In genomic region chrX:103716967-103717366, GRCh38 we compare ENCODE assay signal across 13 cellular contexts. TPM values are rescaled to one million over a fixed set of nuclear protein-coding genes. Genes with fewer than 3 reads are reported as not detected.
DNase-seq lines count a peak whose midpoint lies in the region; FAIRE-seq and TF ChIP-seq lines count a peak whose summit lies in the region.
"Had no signal": no experiment of that assay in that cellular context is flagged by ENCODE, and none has a peak within 500 bp of the region (broad histone marks: within the 10 kb centered on the region; RNA-seq: fewer than 3 reads in every experiment).

No MANE protein-coding gene starts in this region.

- H3K27ac ChIP-seq in astrocyte (ENCODE audit: low read depth, low read length), result peak overlapping the region; percentile 38
- H3K27ac ChIP-seq: testis had no signal

- H3K36me3 ChIP-seq in astrocyte (ENCODE audit: insufficient read depth, low read length), result no peaks in the 10 kb centered on the region

- H3K4me3 Mint-ChIP-seq in astrocyte (ENCODE audit: unreplicated experiment), result no peak overlapping the region
- H3K4me3 Mint-ChIP-seq: activated naive CD4-positive, alpha-beta T cell treated with anti-CD3 and anti-CD28 coated beads, Interleukin-2, amount 10 ng/mL, durations not matched to agents 7 days and 5 days; T-cell had no signal

- H3K79me2 ChIP-seq in astrocyte (ENCODE audit: insufficient read depth, low read length), result no peaks in the 10 kb centered on the region

- FAIRE-seq in astrocyte (lab: Jason Lieb, UNC), result peak; percentile 97
- FAIRE-seq: H1 had no signal

- H3K4me3 ChIP-seq in HFF-Myc (replicated peaks; ENCODE audit: low read depth, low read length) (no peak overlapping the region), astrocyte (ENCODE audit: insufficient read depth, low read depth, low read length) (no peak overlapping the region)
- H3K4me3 ChIP-seq: testis had no signal

- no peaks in the 10 kb centered on the region for H3K27me3 ChIP-seq in astrocyte (ENCODE audit: insufficient read depth, low read length)
- H3K27me3 ChIP-seq: testis had no signal

- H3K9ac ChIP-seq in astrocyte (ENCODE audit: low read length), result peak overlapping the region; percentile 14

- no peaks in the 10 kb centered on the region for H3K36me3 Mint-ChIP-seq in astrocyte (ENCODE audit: low read depth, unreplicated experiment)
- H3K36me3 Mint-ChIP-seq: activated naive CD4-positive, alpha-beta T cell treated with anti-CD3 and anti-CD28 coated beads, Interleukin-2, amount 10 ng/mL, durations not matched to agents 7 days and 5 days; T-cell had no signal

- peak; percentile 42 for DNase-seq in HFF-Myc (ENCODE audit: extremely low read depth, low read depth)
- DNase-seq in astrocyte (ENCODE audit: low read depth), result peak; percentile 86
- DNase-seq in glomerular visceral epithelial cell (ENCODE audit: extremely low spot score), result peak; percentile 7
- peak; percentile 28 for DNase-seq in stromal cell of bone marrow (ENCODE audit: low read depth)
- no peak for DNase-seq in stimulated activated CD4-positive, alpha-beta T cell treated with anti-CD3 and anti-CD28 coated beads, Interleukin-1b, Interleukin-23, amount 100 ng/mL, for 48 hours
- no peak for DNase-seq in activated CD8-positive, alpha-beta memory T cell treated with anti-CD3 and anti-CD28 coated beads, Interleukin-2, amount 50 U/mL, for 48 hours
- no peak for DNase-seq in effector CD4-positive, alpha-beta T cell
- DNase-seq: activated CD4-positive, alpha-beta T cell treated with anti-CD3 and anti-CD28 coated beads, Interleukin-2, amount 50 U/mL, for 4 hours; activated naive CD4-positive, alpha-beta T cell treated with anti-CD3 and anti-CD28 coated beads, Interleukin-2, amount 10 ng/mL, durations not matched to agents 7 days and 5 days; NCI-H526 treated with DMSO at 0.1 percent for 48 hours; T-cell; testis had no signal

- peaks cover 9% of the 10 kb centered on the region for H3K4me1 ChIP-seq in astrocyte (ENCODE audit: insufficient read depth, low read length)
- H3K4me1 ChIP-seq: testis had no signal

- H3K27ac Mint-ChIP-seq in astrocyte (ENCODE audit: unreplicated experiment), result no peak overlapping the region
- H3K27ac Mint-ChIP-seq: activated naive CD4-positive, alpha-beta T cell treated with anti-CD3 and anti-CD28 coated beads, Interleukin-2, amount 10 ng/mL, durations not matched to agents 7 days and 5 days; T-cell had no signal

- H3K4me1 Mint-ChIP-seq in astrocyte (ENCODE audit: low read depth, unreplicated experiment), result peaks cover 7% of the 10 kb centered on the region
- H3K4me1 Mint-ChIP-seq: activated naive CD4-positive, alpha-beta T cell treated with anti-CD3 and anti-CD28 coated beads, Interleukin-2, amount 10 ng/mL, durations not matched to agents 7 days and 5 days; T-cell had no signal

- no peaks in the 10 kb centered on the region for H3K9me3 ChIP-seq in astrocyte (ENCODE audit: insufficient read depth, low read depth, low read length)
- H3K9me3 ChIP-seq: testis had no signal

- H2AFZ ChIP-seq in astrocyte (ENCODE audit: low read depth, low read length), result no peak overlapping the region

- H3K27me3 Mint-ChIP-seq in astrocyte (ENCODE audit: low read depth, unreplicated experiment), result no peaks in the 10 kb centered on the region
- H3K27me3 Mint-ChIP-seq: activated naive CD4-positive, alpha-beta T cell treated with anti-CD3 and anti-CD28 coated beads, Interleukin-2, amount 10 ng/mL, durations not matched to agents 7 days and 5 days had no signal

- H3K9me3 Mint-ChIP-seq in astrocyte (ENCODE audit: unreplicated experiment), result no peaks in the 10 kb centered on the region
- H3K9me3 Mint-ChIP-seq: activated naive CD4-positive, alpha-beta T cell treated with anti-CD3 and anti-CD28 coated beads, Interleukin-2, amount 10 ng/mL, durations not matched to agents 7 days and 5 days; T-cell had no signal

- H4K20me1 ChIP-seq in astrocyte (ENCODE audit: insufficient read depth, low read length), result no peaks in the 10 kb centered on the region

- peak overlapping the region; percentile 36 for H3K4me2 ChIP-seq in astrocyte (ENCODE audit: low read length)

- TF ChIP-seq CTCF in HFF-Myc (IDR thresholded peaks at IDR 0.05; ENCODE audit: low read depth, low read length, missing control alignments) (no peak), astrocyte (IDR thresholded peaks at IDR 0.05; ENCODE audit: insufficient read depth, low read depth, low read length) (no peak)

RNA-seq across cellular contexts. Expression of gene TMEM31, which starts 6.3 kb away (rescaled TPM):
- 0.43 TPM in 1 of 2 replicates, not detected in the other for total RNA-seq in astrocyte
- total RNA-seq: H1, T-cell had no signal

RNA-seq across cellular contexts. Expression of gene MORF4L2, which starts 30.5 kb away (rescaled TPM):
- 514 and 533 TPM in 2 replicates for total RNA-seq in astrocyte

RNA-seq across cellular contexts. Expression of gene PLP1, which starts 59.7 kb away (rescaled TPM):
- 5.2 and 10.2 TPM in 2 replicates for total RNA-seq in astrocyte
- total RNA-seq: T-cell had no signal

Comparison
In these comparisons a context has a peak if more than half of its experiments do, and no peak if none do; other contexts are left out.
1. DNase-seq: peak in HFF-Myc (single experiment), astrocyte (single experiment), glomerular visceral epithelial cell (single experiment) and stromal cell of bone marrow (single experiment); none in stimulated activated CD4-positive, alpha-beta T cell treated with anti-CD3 and anti-CD28 coated beads, Interleukin-1b, Interleukin-23, amount 100 ng/mL, for 48 hours (single experiment), activated CD8-positive, alpha-beta memory T cell treated with anti-CD3 and anti-CD28 coated beads, Interleukin-2, amount 50 U/mL, for 48 hours (single experiment) and effector CD4-positive, alpha-beta T cell (single experiment).